21 cellular contexts compared by ENCODE assay signal in the genomic region with DNA sequence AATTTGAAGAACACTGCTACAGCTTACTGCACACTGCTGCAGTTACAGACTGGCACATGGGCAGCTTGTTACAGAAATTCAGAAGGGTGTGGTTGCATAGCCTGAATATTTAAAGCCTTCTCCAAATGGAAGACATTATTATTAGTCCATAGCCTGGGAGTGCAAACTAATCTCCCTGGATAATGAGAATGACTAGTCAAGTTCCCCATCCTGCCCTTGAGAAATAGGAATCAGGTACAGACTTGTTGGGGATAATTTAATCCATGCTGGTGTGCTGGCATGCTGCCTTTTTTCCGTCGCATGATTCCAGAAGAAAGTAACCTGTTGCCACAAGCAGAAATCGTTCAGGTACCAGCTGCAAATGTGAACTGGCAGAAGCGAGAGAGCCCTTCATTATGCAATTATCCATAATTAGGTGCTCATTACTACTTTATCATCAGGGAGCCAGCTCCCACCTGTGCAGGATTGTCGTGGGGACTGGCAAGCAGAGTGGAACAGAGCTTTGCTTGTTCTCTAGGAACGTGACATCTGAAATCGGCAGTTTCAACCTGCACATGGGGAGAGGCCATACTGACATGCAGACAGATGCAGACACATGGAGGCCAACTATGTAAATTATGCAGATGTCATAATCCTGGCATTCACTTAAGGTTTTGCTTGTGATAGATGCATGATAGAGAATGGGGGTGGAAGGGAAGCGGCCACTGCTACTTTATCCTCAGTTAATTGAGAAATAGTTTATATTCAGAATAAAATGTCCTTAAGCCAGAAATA.
DNase-seq lines count a peak whose midpoint lies in the region; ATAC-seq and TF ChIP-seq lines count a peak whose summit lies in the region.
"Had no signal": no experiment of that assay in that cellular context is flagged by ENCODE, and none has a peak within 500 bp of the region (broad histone marks: within the 10 kb centered on the region; RNA-seq: fewer than 3 reads in every experiment).

No MANE protein-coding gene starts in this region.

- no peaks in the 10 kb centered on the region for H3K36me3 Mint-ChIP-seq in stimulated activated memory B cell treated with anti-CD40 and anti-IgM and Interleukin-4, amounts not matched to agents 10 μg/mL and 1 μg/mL and 100 μg/mL, for 72 hours

- H3K4me1 Mint-ChIP-seq in stimulated activated memory B cell treated with anti-CD40 and anti-IgM and Interleukin-4, amounts not matched to agents 10 μg/mL and 1 μg/mL and 100 μg/mL, for 72 hours: no peaks in the 10 kb centered on the region
- H3K4me1 Mint-ChIP-seq: activated B cell treated with CpG ODN at 0.5 μM for 24 hours; activated naive CD8-positive, alpha-beta T cell treated with anti-CD3 and anti-CD28 coated beads, Interleukin-2, amount 50 U/mL, for 24 hours had no signal

- H3K27me3 Mint-ChIP-seq in stimulated activated memory B cell treated with anti-CD40 and anti-IgM and Interleukin-4, amounts not matched to agents 10 μg/mL and 1 μg/mL and 100 μg/mL, for 72 hours: peaks cover 9% of the 10 kb centered on the region

- no peak overlapping the region for H3K4me3 Mint-ChIP-seq in stimulated activated memory B cell treated with anti-CD40 and anti-IgM and Interleukin-4, amounts not matched to agents 10 μg/mL and 1 μg/mL and 100 μg/mL, for 72 hours
- H3K4me3 Mint-ChIP-seq: activated B cell treated with CpG ODN at 0.5 μM for 24 hours; activated naive CD8-positive, alpha-beta T cell treated with anti-CD3 and anti-CD28 coated beads, Interleukin-2, amount 50 U/mL, for 24 hours; activated T-helper 1 cell treated with anti-CD3 and anti-CD28 coated beads, Interleukin-12 subunit alpha, Interleukin-12 subunit beta, Interleukin-2, Interleukin-4 antibody, amounts not matched to agents 30 ng/mL and 10 ng/mL and 1 ng/mL, durations not matched to agents 14 hours and 24 hours and 36 hours; T-helper 2 cell treated with Interferon-gamma antibody and Interleukin-4, amounts not matched to agents 5 μg/mL and 100 μg/mL, for 36 hours had no signal

- peaks cover 3% of the 10 kb centered on the region for H3K9me3 Mint-ChIP-seq in stimulated activated memory B cell treated with anti-CD40 and anti-IgM and Interleukin-4, amounts not matched to agents 10 μg/mL and 1 μg/mL and 100 μg/mL, for 72 hours
- H3K9me3 Mint-ChIP-seq: activated B cell treated with CpG ODN at 0.5 μM for 24 hours; T-helper 2 cell treated with Interferon-gamma antibody and Interleukin-4, amounts not matched to agents 5 μg/mL and 100 μg/mL, for 36 hours had no signal

- DNase-seq in GM03348 (ENCODE audit: low spot score) (peak; percentile 31), NCI-H1930 (lab: John Stamatoyannopoulos, UW) (peak; percentile 66 to 71), omental fat pad (ENCODE audit: low spot score) (no peak), NCI-H82 (lab: John Stamatoyannopoulos, UW) (no peak), head of caudate nucleus (no peak), anterior cingulate cortex (lab: John Stamatoyannopoulos, UW) (no peak)
- DNase-seq: activated B cell treated with CpG ODN at 0.5 μM for 24 hours; activated naive CD8-positive, alpha-beta T cell treated with anti-CD3 and anti-CD28 coated beads, Interleukin-2, amount 50 U/mL, for 24 hours; central memory CD4-positive, alpha-beta T cell; COR-L47; effector CD8-positive, alpha-beta T cell; foreskin melanocyte; NCI-H446 treated with DMSO at 0.1 percent for 48 hours; occipital lobe; stimulated activated CD4-positive, alpha-beta T cell treated with anti-CD3 and anti-CD28 coated beads, Interleukin-2, amount 100 ng/mL, for 24 hours had no signal

- ATAC-seq in esophagus mucosa: peak; percentile 97
- peak; percentile 48 for ATAC-seq in omental fat pad (ENCODE audit: low FRiP score)
- no peak for ATAC-seq in stimulated activated memory B cell treated with anti-CD40 and anti-IgM and Interleukin-4, amounts not matched to agents 10 μg/mL and 1 μg/mL and 100 μg/mL, for 72 hours
- ATAC-seq: activated naive CD8-positive, alpha-beta T cell treated with anti-CD3 and anti-CD28 coated beads, Interleukin-2, amount 50 U/mL, for 24 hours; left lobe of liver; sciatic nerve had no signal

- TF ChIP-seq CTCF in omental fat pad (IDR thresholded peaks at IDR 0.05): no peak

- intact Hi-C loops in head of caudate nucleus (cut with DNase I): no loop called here

- H3K27ac Mint-ChIP-seq in stimulated activated memory B cell treated with anti-CD40 and anti-IgM and Interleukin-4, amounts not matched to agents 10 μg/mL and 1 μg/mL and 100 μg/mL, for 72 hours: no peak overlapping the region
- H3K27ac Mint-ChIP-seq: activated B cell treated with CpG ODN at 0.5 μM for 24 hours; activated naive CD8-positive, alpha-beta T cell treated with anti-CD3 and anti-CD28 coated beads, Interleukin-2, amount 50 U/mL, for 24 hours; activated T-helper 1 cell treated with anti-CD3 and anti-CD28 coated beads, Interleukin-12 subunit alpha, Interleukin-12 subunit beta, Interleukin-2, Interleukin-4 antibody, amounts not matched to agents 30 ng/mL and 10 ng/mL and 1 ng/mL, durations not matched to agents 14 hours and 24 hours and 36 hours; T-helper 2 cell treated with Interferon-gamma antibody and Interleukin-4, amounts not matched to agents 5 μg/mL and 100 μg/mL, for 36 hours had no signal

Comparison
In these comparisons a context has a peak if more than half of its experiments do, and no peak if none do; other contexts are left out.
1. DNase-seq: peak in GM03348 (single experiment) and NCI-H1930 (2 of 2); none in omental fat pad (single experiment), NCI-H82 (single experiment), head of caudate nucleus (0 of 42) and anterior cingulate cortex (0 of 58).